Comparison of ENCODE assay signal across 9 cellular contexts in the genomic region with DNA sequence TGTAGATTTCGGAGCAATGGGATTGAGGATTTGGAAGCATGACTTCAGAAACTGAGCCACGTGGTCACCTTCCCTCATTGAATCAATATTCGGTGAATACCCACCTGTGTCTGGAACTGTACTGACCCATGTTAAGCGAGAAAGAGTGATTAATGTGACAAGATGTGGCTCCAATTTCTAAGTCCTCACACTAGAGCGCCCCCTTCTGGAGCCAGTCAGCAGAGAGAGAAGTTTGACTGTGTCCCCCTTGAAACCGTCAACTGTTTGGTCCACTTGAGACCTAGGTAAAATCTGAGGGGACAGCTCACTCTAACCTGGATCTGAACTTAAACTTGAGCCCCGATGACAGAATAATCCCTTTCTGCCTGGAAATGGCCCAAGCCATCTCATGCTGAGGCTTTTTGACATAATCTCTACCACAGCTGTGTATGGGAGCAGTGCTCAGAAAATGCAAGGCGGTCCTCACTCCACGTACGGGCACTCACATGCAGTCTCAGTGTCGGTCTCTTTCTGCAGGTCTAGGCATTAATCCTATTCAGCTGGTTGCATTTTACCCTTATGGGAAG. TPM values are rescaled to one million over a fixed set of nuclear protein-coding genes. Genes with fewer than 3 reads are reported as not detected.
DNase-seq lines count a peak whose midpoint lies in the region; ATAC-seq, FAIRE-seq and TF ChIP-seq lines count a peak whose summit lies in the region.
"Had no signal": no experiment of that assay in that cellular context is flagged by ENCODE, and none has a peak within 500 bp of the region (broad histone marks: within the 10 kb centered on the region; RNA-seq: fewer than 3 reads in every experiment).

No MANE protein-coding gene starts in this region.

- 79 to 81% (median 81%) methylated on average over 11 of the region's 11 CpGs for WGBS in psoas muscle, 3 donors

- DNase-seq in ELF-1 (ENCODE audit: low read depth, low spot score): peak; percentile 36
- DNase-seq in OCI-M1 (lab: John Stamatoyannopoulos, UW): peak; percentile 40
- DNase-seq in choroid plexus epithelial cell (ENCODE audit: low read depth): no peak
- DNase-seq in psoas muscle: peak in 1 of 2 donors; percentile 45
- no peak for DNase-seq in GM12891 (ENCODE audit: insufficient read length, low spot score)
- no peak for DNase-seq in tibial artery
- DNase-seq: activated B cell treated with CpG ODN at 0.5 μM for 24 hours had no signal

- ATAC-seq in psoas muscle: peak in 1 of 4 donors; percentile 25
- ATAC-seq in GM19455 (IDR thresholded peaks at IDR 0.05; ENCODE audit: unreplicated experiment): no peak
- no peak for ATAC-seq in HG02852 (IDR thresholded peaks at IDR 0.05; ENCODE audit: unreplicated experiment)

- H3K36me3 ChIP-seq in psoas muscle (ENCODE audit: insufficient read depth in 1 of 2, low read depth in 1 of 2): no peaks in the 10 kb centered on the region
- peaks cover 0 to 15% (median 0%) of the 10 kb centered on the region in 3 donors for H3K36me3 ChIP-seq in tibial artery

- H3K27ac ChIP-seq in psoas muscle (peak overlapping the region; percentile 63), tibial artery (no peak overlapping the region)

- intact Hi-C loops in psoas muscle (cut with DNase I) (loop anchor here in 1 of 2 donors (5.0 kb wide), 1 partner anchor 46 kb away; a partner anchor contains a TSS), tibial artery (cut with DNase I; ENCODE audit: low total_unique reads) (no loop called here)

- H3K4me3 ChIP-seq in choroid plexus epithelial cell (ENCODE audit: low read depth, low read length): no peak overlapping the region
- no peak overlapping the region for H3K4me3 ChIP-seq in psoas muscle
- no peak overlapping the region for H3K4me3 ChIP-seq in tibial artery

- TF ChIP-seq CTCF in choroid plexus epithelial cell (conservative IDR thresholded peaks at IDR 0.05; ENCODE audit: low read depth, low read length) (peak; percentile 58), psoas muscle (IDR thresholded peaks at IDR 0.05) (peak; percentile 24), tibial artery (IDR thresholded peaks at IDR 0.05) (peak in 1 of 2 experiments; percentile 8)

- H3K4me1 ChIP-seq in psoas muscle: peaks cover 64% of the 10 kb centered on the region
- peaks cover 4 to 20% (median 11%) of the 10 kb centered on the region in 4 donors for H3K4me1 ChIP-seq in tibial artery

- H3K27me3 ChIP-seq in psoas muscle (ENCODE audit: insufficient read depth in 3 of 3, low read length in 2 of 3) (no peaks in the 10 kb centered on the region), tibial artery (no peaks in the 10 kb centered on the region)

- H3K9me3 ChIP-seq in psoas muscle (no peaks in the 10 kb centered on the region), tibial artery (no peaks in the 10 kb centered on the region)

- no peak for TF ChIP-seq POLR2A in GM12891 (IDR thresholded peaks at IDR 0.05; ENCODE audit: low read depth, low read length)

- no peak for FAIRE-seq in GM12891 (lab: Jason Lieb, UNC)

TF ChIP-seq in GM12891, 5 proteins besides CTCF, POLR2A, EP300 and RAD21:
- TF ChIP-seq SPI1 (IDR thresholded peaks at IDR 0.05; ENCODE audit: low read depth, low read length): no peak
- TF ChIP-seq TAF1 (IDR thresholded peaks at IDR 0.05; ENCODE audit: low read depth, low read length): no peak
- no peak for TF ChIP-seq PAX5 (IDR thresholded peaks at IDR 0.05; ENCODE audit: insufficient read depth, low read length, severe bottlenecking)
- no peak for TF ChIP-seq POLR2AphosphoS5 (IDR thresholded peaks at IDR 0.05; ENCODE audit: low read depth, low read length)
- TF ChIP-seq POU2F2 (IDR thresholded peaks at IDR 0.05; ENCODE audit: low read depth, low read length): no peak

RNA-seq across cellular contexts. Expression of a gene that starts 47.8 kb away (rescaled TPM):
- total RNA-seq in psoas muscle: 10 to 100 TPM; 22.5 to 34.1 (median 32.0) TPM
- polyA plus RNA-seq in psoas muscle: 1 to 10 TPM; 3.3 to 9.1 (median 5.5) TPM
- polyA plus RNA-seq in GM12891 (2012; ENCODE audit: low read depth, missing spikeins): 13.0 TPM

Comparison
In these comparisons a context has a peak if more than half of its experiments do, and no peak if none do; other contexts are left out.
1. DNase-seq: peak in ELF-1 (single experiment) and OCI-M1 (single experiment); none in choroid plexus epithelial cell (single experiment), GM12891 (single experiment) and tibial artery (0 of 2).